Comparison of ENCODE assay signal across 22 cellular contexts in the genomic region with DNA sequence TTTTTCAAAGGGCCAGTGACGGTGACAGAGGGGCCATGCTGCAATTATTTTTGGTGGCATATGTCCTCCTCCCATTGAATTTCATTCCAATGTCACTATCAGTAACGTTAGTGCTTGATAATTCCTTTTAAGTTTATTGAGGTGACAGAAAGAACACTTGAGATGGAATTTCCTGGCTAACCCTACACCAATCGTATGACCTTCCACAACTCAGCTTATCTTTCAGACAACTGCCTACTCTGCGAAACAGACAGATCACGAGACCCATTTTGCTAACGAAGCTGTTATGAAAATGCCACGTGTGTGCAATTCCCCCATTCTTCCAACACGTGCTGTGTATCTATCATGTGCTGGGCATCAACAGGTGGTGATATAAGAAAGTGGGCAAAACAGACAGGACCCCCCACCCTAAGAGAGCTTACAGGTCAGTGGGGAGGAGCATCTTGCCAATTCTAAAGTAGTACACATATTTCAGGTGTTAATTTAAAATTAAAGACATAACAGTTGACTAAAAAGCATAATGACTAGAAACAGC.
DNase-seq lines count a peak whose midpoint lies in the region; ATAC-seq and TF ChIP-seq lines count a peak whose summit lies in the region.
"Had no signal": no experiment of that assay in that cellular context is flagged by ENCODE, and none has a peak within 500 bp of the region (broad histone marks: within the 10 kb centered on the region; RNA-seq: fewer than 3 reads in every experiment).

No MANE protein-coding gene starts in this region.

- H3K27ac Mint-ChIP-seq in activated CD4-positive, alpha-beta memory T cell treated with anti-CD3 and anti-CD28 coated beads for 36 hours, result peak overlapping the region; percentile 100
- H3K27ac Mint-ChIP-seq in activated CD4-positive, alpha-beta memory T cell treated with anti-CD3 and anti-CD28 coated beads, Interleukin-2, amount 10 ng/mL, durations not matched to agents 7 days and 5 days, result no peak overlapping the region
- peak overlapping the region; percentile 53 to 91 for H3K27ac Mint-ChIP-seq in natural killer cell treated with Interleukin-12 subunit alpha and Interleukin-12 subunit beta and Interleukin-15 and Interleukin-18, amount 100 ng/mL, for 72 hours
- peak overlapping the region in 1 of 2 donors; percentile 68 for H3K27ac Mint-ChIP-seq in natural killer cell
- peak overlapping the region; percentile 50 for H3K27ac Mint-ChIP-seq in stimulated activated memory B cell treated with anti-CD40 and anti-IgM and Interleukin-4, amounts not matched to agents 10 μg/mL and 1 μg/mL and 100 μg/mL, for 72 hours
- no peak overlapping the region for H3K27ac Mint-ChIP-seq in stimulated activated naive B cell treated with anti-CD40 and anti-IgM and Interleukin-4, amounts not matched to agents 10 μg/mL and 1 μg/mL and 100 μg/mL, for 72 hours

- H3K4me3 Mint-ChIP-seq in activated CD4-positive, alpha-beta memory T cell treated with anti-CD3 and anti-CD28 coated beads for 36 hours, result no peak overlapping the region
- H3K4me3 Mint-ChIP-seq in activated CD4-positive, alpha-beta memory T cell treated with anti-CD3 and anti-CD28 coated beads, Interleukin-2, amount 10 ng/mL, durations not matched to agents 7 days and 5 days, result no peak overlapping the region
- H3K4me3 Mint-ChIP-seq in natural killer cell treated with Interleukin-12 subunit alpha and Interleukin-12 subunit beta and Interleukin-15 and Interleukin-18, amount 100 ng/mL, for 72 hours, result no peak overlapping the region
- H3K4me3 Mint-ChIP-seq in natural killer cell, result no peak overlapping the region
- no peak overlapping the region for H3K4me3 Mint-ChIP-seq in stimulated activated memory B cell treated with anti-CD40 and anti-IgM and Interleukin-4, amounts not matched to agents 10 μg/mL and 1 μg/mL and 100 μg/mL, for 72 hours
- no peak overlapping the region for H3K4me3 Mint-ChIP-seq in stimulated activated naive B cell treated with anti-CD40 and anti-IgM and Interleukin-4, amounts not matched to agents 10 μg/mL and 1 μg/mL and 100 μg/mL, for 72 hours
- H3K4me3 Mint-ChIP-seq: IgD-negative memory B cell had no signal

- no peak for ATAC-seq in natural killer cell treated with Interleukin-12 subunit alpha and Interleukin-12 subunit beta and Interleukin-15 and Interleukin-18, amount 100 ng/mL, for 72 hours
- no peak for ATAC-seq in natural killer cell
- peak in 3 of 4 donors; percentile 40 to 71 (median 65) for ATAC-seq in heart left ventricle
- no peak for ATAC-seq in stimulated activated memory B cell treated with anti-CD40 and anti-IgM and Interleukin-4, amounts not matched to agents 10 μg/mL and 1 μg/mL and 100 μg/mL, for 72 hours
- ATAC-seq in stimulated activated naive B cell treated with anti-CD40 and anti-IgM and Interleukin-4, amounts not matched to agents 10 μg/mL and 1 μg/mL and 100 μg/mL, for 72 hours (replicated peaks), result no peak
- ATAC-seq: GM12878, Panc1 had no signal

- no peaks in the 10 kb centered on the region for H3K27me3 Mint-ChIP-seq in activated CD4-positive, alpha-beta memory T cell treated with anti-CD3 and anti-CD28 coated beads for 36 hours
- H3K27me3 Mint-ChIP-seq in activated CD4-positive, alpha-beta memory T cell treated with anti-CD3 and anti-CD28 coated beads, Interleukin-2, amount 10 ng/mL, durations not matched to agents 7 days and 5 days, result no peaks in the 10 kb centered on the region
- H3K27me3 Mint-ChIP-seq in natural killer cell treated with Interleukin-12 subunit alpha and Interleukin-12 subunit beta and Interleukin-15 and Interleukin-18, amount 100 ng/mL, for 72 hours, result no peaks in the 10 kb centered on the region
- no peaks in the 10 kb centered on the region for H3K27me3 Mint-ChIP-seq in natural killer cell (ENCODE audit: low read depth in 2 of 2)
- no peaks in the 10 kb centered on the region for H3K27me3 Mint-ChIP-seq in stimulated activated memory B cell treated with anti-CD40 and anti-IgM and Interleukin-4, amounts not matched to agents 10 μg/mL and 1 μg/mL and 100 μg/mL, for 72 hours
- H3K27me3 Mint-ChIP-seq in stimulated activated naive B cell treated with anti-CD40 and anti-IgM and Interleukin-4, amounts not matched to agents 10 μg/mL and 1 μg/mL and 100 μg/mL, for 72 hours, result no peaks in the 10 kb centered on the region

- no peaks in the 10 kb centered on the region for H3K27me3 ChIP-seq in heart left ventricle

- CTCF ChIA-PET in activated CD4-positive, alpha-beta memory T cell treated with anti-CD3 and anti-CD28 coated beads for 36 hours (lab: Charles Lee), result interaction anchor here (1.1 kb wide), 1 partner anchor 19 kb away, joined by 3 read pairs; no protein-coding TSS in a partner anchor
- CTCF ChIA-PET in activated CD4-positive, alpha-beta memory T cell treated with anti-CD3 and anti-CD28 coated beads, Interleukin-2, amount 10 ng/mL, durations not matched to agents 7 days and 5 days (lab: Charles Lee), result no interaction called here

- H3K36me3 Mint-ChIP-seq in activated CD4-positive, alpha-beta memory T cell treated with anti-CD3 and anti-CD28 coated beads for 36 hours, result peaks cover 19% of the 10 kb centered on the region
- H3K36me3 Mint-ChIP-seq in activated CD4-positive, alpha-beta memory T cell treated with anti-CD3 and anti-CD28 coated beads, Interleukin-2, amount 10 ng/mL, durations not matched to agents 7 days and 5 days (ENCODE audit: low read depth), result peaks cover 8% of the 10 kb centered on the region
- peaks cover 5% of the 10 kb centered on the region for H3K36me3 Mint-ChIP-seq in natural killer cell treated with Interleukin-12 subunit alpha and Interleukin-12 subunit beta and Interleukin-15 and Interleukin-18, amount 100 ng/mL, for 72 hours
- no peaks in the 10 kb centered on the region for H3K36me3 Mint-ChIP-seq in natural killer cell
- H3K36me3 Mint-ChIP-seq in stimulated activated memory B cell treated with anti-CD40 and anti-IgM and Interleukin-4, amounts not matched to agents 10 μg/mL and 1 μg/mL and 100 μg/mL, for 72 hours, result peaks cover 20% of the 10 kb centered on the region
- H3K36me3 Mint-ChIP-seq in stimulated activated naive B cell treated with anti-CD40 and anti-IgM and Interleukin-4, amounts not matched to agents 10 μg/mL and 1 μg/mL and 100 μg/mL, for 72 hours, result peaks cover 6 to 42% of the 10 kb centered on the region in 2 donors

- no peaks in the 10 kb centered on the region for H3K9me3 ChIP-seq in heart left ventricle

- peaks cover 88% of the 10 kb centered on the region for H3K4me1 Mint-ChIP-seq in activated CD4-positive, alpha-beta memory T cell treated with anti-CD3 and anti-CD28 coated beads for 36 hours (ENCODE audit: low read depth)
- peaks cover 84% of the 10 kb centered on the region for H3K4me1 Mint-ChIP-seq in activated CD4-positive, alpha-beta memory T cell treated with anti-CD3 and anti-CD28 coated beads, Interleukin-2, amount 10 ng/mL, durations not matched to agents 7 days and 5 days
- H3K4me1 Mint-ChIP-seq in natural killer cell treated with Interleukin-12 subunit alpha and Interleukin-12 subunit beta and Interleukin-15 and Interleukin-18, amount 100 ng/mL, for 72 hours (ENCODE audit: low read depth in 2 of 2), result peaks cover 60 to 83% of the 10 kb centered on the region in 2 donors
- H3K4me1 Mint-ChIP-seq in natural killer cell, result peaks cover 32 to 46% of the 10 kb centered on the region in 2 donors
- H3K4me1 Mint-ChIP-seq in stimulated activated memory B cell treated with anti-CD40 and anti-IgM and Interleukin-4, amounts not matched to agents 10 μg/mL and 1 μg/mL and 100 μg/mL, for 72 hours, result peaks cover 60% of the 10 kb centered on the region
- peaks cover 52 to 72% of the 10 kb centered on the region in 2 donors for H3K4me1 Mint-ChIP-seq in stimulated activated naive B cell treated with anti-CD40 and anti-IgM and Interleukin-4, amounts not matched to agents 10 μg/mL and 1 μg/mL and 100 μg/mL, for 72 hours

- H3K4me1 ChIP-seq in heart left ventricle, result peaks cover 0 to 6% (median 0%) of the 10 kb centered on the region in 12 donors

- H3K27ac ChIP-seq in heart left ventricle, result peak overlapping the region in 3 of 12 donors; percentile 41 to 66 (median 57)
- H3K27ac ChIP-seq: GM23248, HL-60 had no signal

- POLR2A ChIA-PET in activated CD4-positive, alpha-beta memory T cell treated with anti-CD3 and anti-CD28 coated beads for 36 hours (lab: Charles Lee), result interaction anchor here (0.8 to 3.8 kb wide), 2 partner anchors 13 to 112 kb away, joined by 4 to 46 read pairs; partner anchors contain the start of gene IRF4
- POLR2A ChIA-PET in activated CD4-positive, alpha-beta memory T cell treated with anti-CD3 and anti-CD28 coated beads, Interleukin-2, amount 10 ng/mL, durations not matched to agents 7 days and 5 days (lab: Charles Lee), result interaction anchor here (1.6 to 2.9 kb wide), 2 partner anchors 59 to 113 kb away, joined by 5 to 13 read pairs; partner anchors contain the start of gene IRF4

- H3K36me3 ChIP-seq in heart left ventricle, result peaks cover 0 to 7% (median 0%) of the 10 kb centered on the region in 9 donors

- no peak for DNase-seq in activated CD4-positive, alpha-beta memory T cell treated with anti-CD3 and anti-CD28 coated beads for 36 hours
- no peak for DNase-seq in activated CD4-positive, alpha-beta memory T cell treated with anti-CD3 and anti-CD28 coated beads, Interleukin-2, amount 10 ng/mL, durations not matched to agents 7 days and 5 days
- no peak for DNase-seq in natural killer cell treated with Interleukin-12 subunit alpha and Interleukin-12 subunit beta and Interleukin-15 and Interleukin-18, amount 100 ng/mL, for 72 hours (ENCODE audit: low spot score)
- DNase-seq in natural killer cell (no peak), heart left ventricle (no peak), NCI-H2107 treated with DMSO at 0.1 percent for 48 hours (lab: John Stamatoyannopoulos, UW; ENCODE audit: unreplicated experiment) (no peak)
- DNase-seq in stimulated activated naive B cell treated with anti-CD40 and anti-IgM and Interleukin-4, amounts not matched to agents 10 μg/mL and 1 μg/mL and 100 μg/mL, for 72 hours, result no peak
- DNase-seq: C1 segment of cervical spinal cord, DND-41, GM23248, HCEC 1CT, Kasumi-1, MM.1S, NCI-H1105, NCI-H1694, NCI-H226, NCI-H524 treated with DMSO at 0.1 percent for 48 hours had no signal

- no peak overlapping the region for H3K4me3 ChIP-seq in heart left ventricle
- H3K4me3 ChIP-seq: GM12878, GM23248 had no signal

- no peaks in the 10 kb centered on the region for H3K9me3 Mint-ChIP-seq in activated CD4-positive, alpha-beta memory T cell treated with anti-CD3 and anti-CD28 coated beads for 36 hours
- no peaks in the 10 kb centered on the region for H3K9me3 Mint-ChIP-seq in activated CD4-positive, alpha-beta memory T cell treated with anti-CD3 and anti-CD28 coated beads, Interleukin-2, amount 10 ng/mL, durations not matched to agents 7 days and 5 days
- H3K9me3 Mint-ChIP-seq in natural killer cell treated with Interleukin-12 subunit alpha and Interleukin-12 subunit beta and Interleukin-15 and Interleukin-18, amount 100 ng/mL, for 72 hours, result no peaks in the 10 kb centered on the region
- no peaks in the 10 kb centered on the region for H3K9me3 Mint-ChIP-seq in natural killer cell
- H3K9me3 Mint-ChIP-seq in stimulated activated memory B cell treated with anti-CD40 and anti-IgM and Interleukin-4, amounts not matched to agents 10 μg/mL and 1 μg/mL and 100 μg/mL, for 72 hours, result no peaks in the 10 kb centered on the region
- H3K9me3 Mint-ChIP-seq in stimulated activated naive B cell treated with anti-CD40 and anti-IgM and Interleukin-4, amounts not matched to agents 10 μg/mL and 1 μg/mL and 100 μg/mL, for 72 hours, result no peaks in the 10 kb centered on the region
- H3K9me3 Mint-ChIP-seq: IgD-negative memory B cell had no signal

- no peak for TF ChIP-seq CTCF in natural killer cell (IDR thresholded peaks at IDR 0.05)
- no peak for TF ChIP-seq CTCF in heart left ventricle (IDR thresholded peaks at IDR 0.05)

- TF ChIP-seq POLR2A in heart left ventricle (IDR thresholded peaks at IDR 0.05), result no peak

- intact Hi-C loops in activated CD4-positive, alpha-beta memory T cell treated with anti-CD3 and anti-CD28 coated beads for 36 hours (cut with micrococcal nuclease), result no loop called here
- intact Hi-C loops in natural killer cell (cut with micrococcal nuclease), result no loop called here
- intact Hi-C loops in heart left ventricle (cut with DNase I), result no loop called here

- WGBS in heart left ventricle, 4 donors, result 50 to 80% (median 58%) methylated on average over 8 of the region's 8 CpGs

Comparison
In these comparisons a context has a peak if more than half of its experiments do, and no peak if none do; other contexts are left out.
1. H3K27ac Mint-ChIP-seq: peak in activated CD4-positive, alpha-beta memory T cell treated with anti-CD3 and anti-CD28 coated beads for 36 hours (single experiment), natural killer cell treated with Interleukin-12 subunit alpha and Interleukin-12 subunit beta and Interleukin-15 and Interleukin-18, amount 100 ng/mL, for 72 hours (2 of 2) and stimulated activated memory B cell treated with anti-CD40 and anti-IgM and Interleukin-4, amounts not matched to agents 10 μg/mL and 1 μg/mL and 100 μg/mL, for 72 hours (single experiment); none in activated CD4-positive, alpha-beta memory T cell treated with anti-CD3 and anti-CD28 coated beads, Interleukin-2, amount 10 ng/mL, durations not matched to agents 7 days and 5 days (single experiment) and stimulated activated naive B cell treated with anti-CD40 and anti-IgM and Interleukin-4, amounts not matched to agents 10 μg/mL and 1 μg/mL and 100 μg/mL, for 72 hours (single experiment).
2. ATAC-seq: peak in heart left ventricle (3 of 4); none in natural killer cell treated with Interleukin-12 subunit alpha and Interleukin-12 subunit beta and Interleukin-15 and Interleukin-18, amount 100 ng/mL, for 72 hours (0 of 2), natural killer cell (0 of 3), stimulated activated memory B cell treated with anti-CD40 and anti-IgM and Interleukin-4, amounts not matched to agents 10 μg/mL and 1 μg/mL and 100 μg/mL, for 72 hours (single experiment) and stimulated activated naive B cell treated with anti-CD40 and anti-IgM and Interleukin-4, amounts not matched to agents 10 μg/mL and 1 μg/mL and 100 μg/mL, for 72 hours (0 of 2).